In the genomic region with DNA sequence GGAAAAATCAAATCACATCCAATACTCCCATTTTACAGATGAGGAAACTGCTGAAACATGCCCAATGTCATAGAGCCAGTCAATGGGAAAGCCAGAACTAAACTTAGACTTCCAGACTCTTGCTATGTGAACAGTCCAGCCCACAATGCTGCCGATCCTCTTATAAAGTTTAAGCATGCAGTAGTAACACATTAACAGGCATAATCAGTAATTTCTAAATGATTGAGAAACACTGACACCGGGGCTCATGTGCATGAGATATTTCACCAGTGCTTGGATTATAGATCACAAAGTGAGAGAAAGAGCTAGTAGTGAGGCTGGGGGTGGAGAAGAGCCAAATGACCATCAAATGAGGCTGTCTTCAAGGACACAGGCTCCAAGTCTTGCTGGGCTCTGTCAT, we compare ENCODE assay signal across 24 cellular contexts.
"Had no signal": no experiment of that assay in that cellular context is flagged by ENCODE, and none has a peak within 500 bp of the region (broad histone marks: within the 10 kb centered on the region; RNA-seq: fewer than 3 reads in every experiment).

No MANE protein-coding gene starts in this region.

- FAIRE-seq: bronchial epithelial cell had no signal

- H3K4me3 ChIP-seq: ascending aorta, body of pancreas, SK-N-MC had no signal

- ATAC-seq: activated CD4-positive, CD25-positive, alpha-beta regulatory T cell treated with anti-CD3 and anti-CD28 coated beads, Interleukin-2, amount 50 U/mL, for 24 hours; activated CD8-positive, alpha-beta memory T cell treated with anti-CD3 and anti-CD28 coated beads, Interleukin-2, amount 10 ng/mL, durations not matched to agents 7 days and 5 days; body of pancreas; Panc1; Right ventricle myocardium inferior had no signal

- H3K27me3 ChIP-seq: ascending aorta, body of pancreas had no signal

- H3K27ac ChIP-seq: ascending aorta, body of pancreas, SK-N-MC had no signal

- DNase-seq: activated CD4-positive, alpha-beta T cell treated with anti-CD3 and anti-CD28 coated beads for 48 hours; activated CD4-positive, alpha-beta T cell treated with anti-CD3 and anti-CD28 coated beads, Interleukin-2, amount 50 U/mL, for 48 hours; activated CD8-positive, alpha-beta memory T cell treated with anti-CD3 and anti-CD28 coated beads, Interleukin-2, amount 10 ng/mL, durations not matched to agents 7 days and 5 days; activated effector memory CD4-positive, alpha-beta T cell treated with Interleukin-2 at 50 U/mL for 16 hours; activated naive CD4-positive, alpha-beta T cell; activated T-cell treated with anti-CD3 and anti-CD28 coated beads, Interleukin-2, amount 50 U/mL, for 24 hours; Kasumi-1; KBM-7; NCI-H1105 treated with DMSO at 0.1 percent for 48 hours; NCI-H1436 treated with DMSO at 0.1 percent for 48 hours; NCI-H187; NCI-H2081; NCI-H510A treated with DMSO at 0.1 percent for 48 hours; NCI-H69; NK-92 treated with Interleukin-12 subunit alpha and Interleukin-12 subunit beta, amount 100 ng/mL, for 24 hours; OCI-M1; RPMI8226 had no signal

- H3K9me3 ChIP-seq: ascending aorta, body of pancreas had no signal
